Comparison of ENCODE assay signal across 8 cellular contexts in genomic region chr2:132037527-132038178, GRCh38.
DNase-seq lines count a peak whose midpoint lies in the region; ATAC-seq and TF ChIP-seq lines count a peak whose summit lies in the region.

No MANE protein-coding gene starts in this region.

- intact Hi-C loops in activated B cell treated with CpG ODN at 0.5 μM for 24 hours (cut with micrococcal nuclease): no loop called here

- H3K27ac ChIP-seq in suprapubic skin: no peak overlapping the region

- no peak for TF ChIP-seq CTCF in activated B cell treated with CpG ODN at 0.5 μM for 24 hours (IDR thresholded peaks at IDR 0.05)
- no peak for TF ChIP-seq CTCF in suprapubic skin (IDR thresholded peaks at IDR 0.05)

- in situ Hi-C loops in KBM-7 (cut with MboI; ENCODE audit: low pct_unique_long_range_greater_than_20kb, low sequenced_read_pairs): no loop called here

- H3K27ac Mint-ChIP-seq in activated naive CD8-positive, alpha-beta T cell: no peak overlapping the region
- no peak overlapping the region for H3K27ac Mint-ChIP-seq in activated naive CD8-positive, alpha-beta T cell treated with anti-CD3 and anti-CD28 coated beads, Interleukin-2, amount 50 U/mL, for 24 hours
- no peak overlapping the region for H3K27ac Mint-ChIP-seq in activated B cell treated with CpG ODN at 0.5 μM for 24 hours

- peaks cover 14% of the 10 kb centered on the region for H3K4me1 ChIP-seq in suprapubic skin

- no peak for DNase-seq in activated naive CD8-positive, alpha-beta T cell treated with anti-CD3 and anti-CD28 coated beads, Interleukin-2, amount 50 U/mL, for 24 hours
- no peak for DNase-seq in activated B cell treated with CpG ODN at 0.5 μM for 24 hours
- DNase-seq in iPS-NIHi11 (ENCODE audit: low spot score): peak; percentile 49
- no peak for DNase-seq in suprapubic skin (ENCODE audit: low spot score in 2 of 2)
- DNase-seq in KBM-7: no peak
- no peak for DNase-seq in HuH-7 (ENCODE audit: low spot score)

- CTCF ChIA-PET in activated B cell treated with CpG ODN at 0.5 μM for 24 hours (lab: Charles Lee): no interaction called here

- no peak for TF ChIP-seq POLR2A in suprapubic skin (IDR thresholded peaks at IDR 0.05)

- peaks cover 41% of the 10 kb centered on the region for H3K27me3 ChIP-seq in suprapubic skin

- peaks cover 3% of the 10 kb centered on the region for H3K9me3 Mint-ChIP-seq in activated naive CD8-positive, alpha-beta T cell (ENCODE audit: low read depth)
- H3K9me3 Mint-ChIP-seq in activated naive CD8-positive, alpha-beta T cell treated with anti-CD3 and anti-CD28 coated beads, Interleukin-2, amount 50 U/mL, for 24 hours: no peaks in the 10 kb centered on the region
- no peaks in the 10 kb centered on the region for H3K9me3 Mint-ChIP-seq in activated B cell treated with CpG ODN at 0.5 μM for 24 hours

- no peaks in the 10 kb centered on the region for H3K36me3 ChIP-seq in suprapubic skin

- no peak for TF ChIP-seq EP300 in suprapubic skin (IDR thresholded peaks at IDR 0.05)

- POLR2A ChIA-PET in activated B cell treated with CpG ODN at 0.5 μM for 24 hours (lab: Charles Lee): no interaction called here

- ATAC-seq in activated naive CD8-positive, alpha-beta T cell treated with anti-CD3 and anti-CD28 coated beads, Interleukin-2, amount 50 U/mL, for 24 hours: no peak
- ATAC-seq in activated B cell treated with CpG ODN at 0.5 μM for 24 hours (ENCODE audit: low read depth) (no peak), HG03439 (IDR thresholded peaks at IDR 0.05; ENCODE audit: unreplicated experiment) (no peak)

- no peaks in the 10 kb centered on the region for H3K36me3 Mint-ChIP-seq in activated naive CD8-positive, alpha-beta T cell
- H3K36me3 Mint-ChIP-seq in activated naive CD8-positive, alpha-beta T cell treated with anti-CD3 and anti-CD28 coated beads, Interleukin-2, amount 50 U/mL, for 24 hours (ENCODE audit: low read depth): no peaks in the 10 kb centered on the region
- no peaks in the 10 kb centered on the region for H3K36me3 Mint-ChIP-seq in activated B cell treated with CpG ODN at 0.5 μM for 24 hours (ENCODE audit: low read depth)

- WGBS in suprapubic skin: 5% methylated on average over 15 of the region's 53 CpGs

- peaks cover 5% of the 10 kb centered on the region for H3K4me1 Mint-ChIP-seq in activated naive CD8-positive, alpha-beta T cell (ENCODE audit: low read depth)
- no peaks in the 10 kb centered on the region for H3K4me1 Mint-ChIP-seq in activated naive CD8-positive, alpha-beta T cell treated with anti-CD3 and anti-CD28 coated beads, Interleukin-2, amount 50 U/mL, for 24 hours
- peaks cover 7% of the 10 kb centered on the region for H3K4me1 Mint-ChIP-seq in activated B cell treated with CpG ODN at 0.5 μM for 24 hours

- H3K9me3 ChIP-seq in suprapubic skin: no peaks in the 10 kb centered on the region

- H3K4me3 Mint-ChIP-seq in activated naive CD8-positive, alpha-beta T cell: peak overlapping the region; percentile 28
- no peak overlapping the region for H3K4me3 Mint-ChIP-seq in activated naive CD8-positive, alpha-beta T cell treated with anti-CD3 and anti-CD28 coated beads, Interleukin-2, amount 50 U/mL, for 24 hours
- H3K4me3 Mint-ChIP-seq in activated B cell treated with CpG ODN at 0.5 μM for 24 hours: peak overlapping the region; percentile 52

- H3K4me3 ChIP-seq in suprapubic skin: peak overlapping the region; percentile 52

- H3K27me3 Mint-ChIP-seq in activated naive CD8-positive, alpha-beta T cell: peaks cover 18% of the 10 kb centered on the region
- H3K27me3 Mint-ChIP-seq in activated naive CD8-positive, alpha-beta T cell treated with anti-CD3 and anti-CD28 coated beads, Interleukin-2, amount 50 U/mL, for 24 hours: peaks cover 36% of the 10 kb centered on the region
- peaks cover 23% of the 10 kb centered on the region for H3K27me3 Mint-ChIP-seq in activated B cell treated with CpG ODN at 0.5 μM for 24 hours
